19 cellular contexts compared by ENCODE assay signal in genomic region chr7:102310414-102310815, GRCh38. TPM values are rescaled to one million over a fixed set of nuclear protein-coding genes. Genes with fewer than 3 reads are reported as not detected.
DNase-seq lines count a peak whose midpoint lies in the region; ATAC-seq and TF ChIP-seq lines count a peak whose summit lies in the region.
"Had no signal": no experiment of that assay in that cellular context is flagged by ENCODE, and none has a peak within 500 bp of the region (broad histone marks: within the 10 kb centered on the region; RNA-seq: fewer than 3 reads in every experiment).

No MANE protein-coding gene starts in this region.

- no peaks in the 10 kb centered on the region for H3K27me3 ChIP-seq in osteoblast (ENCODE audit: insufficient read depth, low read length)
- H3K27me3 ChIP-seq: esophagus muscularis mucosa had no signal

- no peaks in the 10 kb centered on the region for H3K9me3 ChIP-seq in osteoblast (ENCODE audit: low read depth, low read length)
- H3K9me3 ChIP-seq: esophagus muscularis mucosa had no signal

- H2AFZ ChIP-seq in osteoblast (ENCODE audit: low read length): no peak overlapping the region

- no peak overlapping the region for H3K4me3 ChIP-seq in osteoblast (ENCODE audit: insufficient read depth, low read length)
- H3K4me3 ChIP-seq: esophagus muscularis mucosa had no signal

- no peak for ATAC-seq in central memory CD8-positive, alpha-beta T cell (replicated peaks; ENCODE audit: extremely low read depth, poor library complexity, severe bottlenecking)
- ATAC-seq in HG03095 (IDR thresholded peaks at IDR 0.05; ENCODE audit: unreplicated experiment) (no peak), GM19023 (IDR thresholded peaks at IDR 0.05; ENCODE audit: unreplicated experiment) (no peak)
- ATAC-seq: HepG2 had no signal

- H3K4me1 Mint-ChIP-seq in central memory CD8-positive, alpha-beta T cell: peaks cover 20% of the 10 kb centered on the region

- H3K36me3 Mint-ChIP-seq in central memory CD8-positive, alpha-beta T cell (ENCODE audit: insufficient read depth): peaks cover 3% of the 10 kb centered on the region
- H3K36me3 Mint-ChIP-seq: CD8-positive, alpha-beta memory T cell had no signal

- no peak overlapping the region for H3K4me3 Mint-ChIP-seq in central memory CD8-positive, alpha-beta T cell
- H3K4me3 Mint-ChIP-seq: CD8-positive, alpha-beta memory T cell; H9 had no signal

- TF ChIP-seq CTCF in osteoblast (IDR thresholded peaks at IDR 0.05; ENCODE audit: extremely low read depth, low read depth, low read length): no peak

- no peaks in the 10 kb centered on the region for H4K20me1 ChIP-seq in osteoblast (ENCODE audit: insufficient read depth, low read length)

- peaks cover 11% of the 10 kb centered on the region for H3K4me1 ChIP-seq in osteoblast (ENCODE audit: insufficient read depth, low read length)

- no peaks in the 10 kb centered on the region for H3K27me3 Mint-ChIP-seq in central memory CD8-positive, alpha-beta T cell
- H3K27me3 Mint-ChIP-seq: CD8-positive, alpha-beta memory T cell had no signal

- no peak overlapping the region for H3K4me2 ChIP-seq in osteoblast (ENCODE audit: insufficient read depth, low read length)

- peak; percentile 90 for DNase-seq in DMS 273 (lab: John Stamatoyannopoulos, UW; ENCODE audit: unreplicated experiment)
- peak; percentile 69 for DNase-seq in NCI-H524 treated with DMSO at 0.1 percent for 48 hours (lab: John Stamatoyannopoulos, UW)
- DNase-seq in central memory CD8-positive, alpha-beta T cell (ENCODE audit: low spot score in 2 of 2): no peak
- peak; percentile 43 for DNase-seq in osteoblast (ENCODE audit: insufficient read length, low spot score, missing footprints)
- DNase-seq in SKM-1 treated with dmso at 0.1 percent for 144 hours (lab: John Stamatoyannopoulos, UW; ENCODE audit: unreplicated experiment): no peak
- DNase-seq in AG08395 (ENCODE audit: low spot score): no peak
- DNase-seq: activated gamma-delta T cell treated with Interleukin-2 at 50 U/mL for 16 hours; amniotic stem cell; CD8-positive, alpha-beta memory T cell; effector CD4-positive, alpha-beta T cell; H9; NCI-H187; NCI-H345 had no signal

- H3K36me3 ChIP-seq in osteoblast (ENCODE audit: insufficient read depth, low read length): no peaks in the 10 kb centered on the region

- no peaks in the 10 kb centered on the region for H3K79me2 ChIP-seq in osteoblast (ENCODE audit: insufficient read depth, low read length)

- H3K27ac ChIP-seq in osteoblast (ENCODE audit: low read depth, low read length): no peak overlapping the region
- H3K27ac ChIP-seq: esophagus muscularis mucosa had no signal

- no peaks in the 10 kb centered on the region for H3K9me3 Mint-ChIP-seq in central memory CD8-positive, alpha-beta T cell
- H3K9me3 Mint-ChIP-seq: CD8-positive, alpha-beta memory T cell; H9 had no signal

- H3K27ac Mint-ChIP-seq in central memory CD8-positive, alpha-beta T cell (ENCODE audit: low read depth): peak overlapping the region; percentile 16
- H3K27ac Mint-ChIP-seq: CD8-positive, alpha-beta memory T cell; H9 had no signal

RNA-seq across cellular contexts. Expression of gene SH2B2, which starts 23.7 kb away (rescaled TPM):
- total RNA-seq in osteoblast: 2.1 and 2.2 TPM in 2 replicates

RNA-seq across cellular contexts. Expression of gene SPDYE6, which starts 45.8 kb away (rescaled TPM):
- total RNA-seq in osteoblast: not detected in 2 replicates
- total RNA-seq: CD8-positive, alpha-beta memory T cell; esophagus muscularis mucosa; H9; MCF 10A; renal cortical epithelial cell had no signal

Comparison
In these comparisons a context has a peak if more than half of its experiments do, and no peak if none do; other contexts are left out.
1. DNase-seq: peak in DMS 273 (single experiment), NCI-H524 treated with DMSO at 0.1 percent for 48 hours (single experiment) and osteoblast (single experiment); none in central memory CD8-positive, alpha-beta T cell (0 of 2), SKM-1 treated with dmso at 0.1 percent for 144 hours (single experiment) and AG08395 (single experiment).